Comparison of ENCODE assay signal across 10 cellular contexts in the genomic region with DNA sequence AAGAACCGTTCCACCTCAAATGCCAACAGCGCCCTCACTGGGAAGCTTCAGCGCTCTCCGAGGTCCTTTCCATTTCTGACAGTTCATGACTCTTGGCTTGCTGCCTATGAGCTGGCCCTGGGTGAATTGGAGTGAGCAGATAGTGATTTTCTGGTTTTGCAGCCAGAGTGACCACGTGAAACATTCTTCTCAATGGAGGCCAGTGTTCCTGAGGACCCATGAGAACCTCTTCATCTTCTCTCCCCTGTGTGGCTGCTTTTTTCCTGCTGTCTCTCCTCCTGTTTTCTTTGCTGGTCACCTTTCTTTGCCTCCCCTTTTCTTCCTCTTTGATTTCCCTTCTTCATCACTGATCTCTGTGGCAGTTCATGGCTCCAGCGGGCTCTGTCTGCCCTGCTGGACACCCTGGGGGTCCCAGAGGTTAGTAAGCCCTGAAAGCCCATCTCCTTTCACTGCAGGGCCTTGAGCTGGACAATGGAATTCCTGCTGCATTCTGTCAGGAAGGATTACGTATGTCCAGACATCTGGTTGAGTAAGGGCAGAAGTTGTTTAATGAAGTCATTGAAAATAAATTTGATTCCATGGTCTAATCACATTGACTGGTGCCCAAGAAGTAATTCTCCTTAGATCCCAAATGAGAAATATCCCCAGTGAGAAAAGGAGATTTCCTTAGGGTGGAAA. TPM values are rescaled to one million over a fixed set of nuclear protein-coding genes. Genes with fewer than 3 reads are reported as not detected.
DNase-seq lines count a peak whose midpoint lies in the region; ATAC-seq and TF ChIP-seq lines count a peak whose summit lies in the region.
"Had no signal": no experiment of that assay in that cellular context is flagged by ENCODE, and none has a peak within 500 bp of the region (broad histone marks: within the 10 kb centered on the region; RNA-seq: fewer than 3 reads in every experiment).

No MANE protein-coding gene starts in this region.

- no peak overlapping the region for H2AFZ ChIP-seq in H9 (ENCODE audit: low read length)

- no peaks in the 10 kb centered on the region; the same call in 1 of the 2 replicates for H3K27me3 Mint-ChIP-seq in H9 (ENCODE audit: low read depth)

- H4K91ac ChIP-seq in H9 (ENCODE audit: insufficient read length, low read depth, low read length), result no peak overlapping the region

- no peaks in the 10 kb centered on the region for H3K79me1 ChIP-seq in H9 (ENCODE audit: insufficient read depth, low read depth, low read length, poor library complexity, severe bottlenecking)

- no peak overlapping the region for H4K5ac ChIP-seq in H9 (ENCODE audit: insufficient read length, low read depth, low read length)

- H2AK5ac ChIP-seq in H9 (ENCODE audit: insufficient read length, low read length), result no peak overlapping the region

- in situ Hi-C loops in brain microvascular endothelial cell (cut with HindIII; ENCODE audit: low pct_ligation_motif_present, low sequenced_read_pairs), result no loop called here

- no peaks in the 10 kb centered on the region for H4K20me1 ChIP-seq in H9 (ENCODE audit: control insufficient read depth, insufficient read depth, insufficient read length)

- H2BK5ac ChIP-seq in H9 (ENCODE audit: insufficient read length, low read length), result no peak overlapping the region

- no peak overlapping the region for H3K14ac ChIP-seq in H9 (ENCODE audit: insufficient read depth, low read length)

- H3K27me3 ChIP-seq in H9 (ENCODE audit: insufficient read depth, low read length), result no peaks in the 10 kb centered on the region
- H3K27me3 ChIP-seq in brain microvascular endothelial cell (replicated peaks), result no peaks in the 10 kb centered on the region
- H3K27me3 ChIP-seq: breast epithelium had no signal

- H3K56ac ChIP-seq in H9 (ENCODE audit: insufficient read length, low read depth, low read length), result no peak overlapping the region

- H2BK15ac ChIP-seq in H9 (ENCODE audit: low read depth, low read length), result no peak overlapping the region

- H2BK20ac ChIP-seq in H9 (ENCODE audit: low read depth, low read length, poor library complexity, severe bottlenecking), result no peak overlapping the region

- H3K9me3 Mint-ChIP-seq in H9, result no peaks in the 10 kb centered on the region

- H3K4ac ChIP-seq in H9 (ENCODE audit: low read depth, low read length), result no peak overlapping the region

- H3K9ac ChIP-seq in H9 (ENCODE audit: extremely low read depth, insufficient read length, low read length), result no peak overlapping the region

- H3K4me1 Mint-ChIP-seq in H9, result peaks cover 47 to 51% of the 10 kb centered on the region in 2 experiments

- no peak overlapping the region; a peak in 1 of 5 replicates for H3K4me3 Mint-ChIP-seq in H9

- H2BK120ac ChIP-seq in H9 (ENCODE audit: low read depth, low read length, poor library complexity, severe bottlenecking), result no peak overlapping the region

- WGBS in H9 (ENCODE audit: extremely low coverage, insufficient read length, low lambda C conversion rate), result no CpG with 5 or more reads among the region's 7 CpGs

- no peaks in the 10 kb centered on the region for H3K23me2 ChIP-seq in H9 (ENCODE audit: insufficient read length, low read depth, low read length, poor library complexity, severe bottlenecking)

- H2BK12ac ChIP-seq in H9 (ENCODE audit: insufficient read length, low read depth, low read length), result no peak overlapping the region

- H3K4me1 ChIP-seq in H9 (ENCODE audit: insufficient read depth, low read length), result peaks cover 7% of the 10 kb centered on the region; the same call in 1 of the 2 replicates
- H3K4me1 ChIP-seq: breast epithelium had no signal

- TF ChIP-seq CTCF in H9 (conservative IDR thresholded peaks at IDR 0.05) (peak; percentile 52), brain microvascular endothelial cell (IDR thresholded peaks at IDR 0.05; ENCODE audit: low read depth, low read length, missing control alignments) (peak; percentile 16)

- ATAC-seq in GM21447 (IDR thresholded peaks at IDR 0.05; ENCODE audit: unreplicated experiment), result no peak

- H3K36me3 Mint-ChIP-seq in H9 (ENCODE audit: insufficient read depth in 1 of 3, low read depth in 3 of 3), result peaks cover 61 to 98% (median 64%) of the 10 kb centered on the region in 3 experiments

- no peaks in the 10 kb centered on the region for H3K9me3 ChIP-seq in H9 (ENCODE audit: control insufficient read depth, low read depth, low read length)
- H3K9me3 ChIP-seq: breast epithelium had no signal

- H3K79me2 ChIP-seq in H9 (ENCODE audit: insufficient read depth, low read length), result no peaks in the 10 kb centered on the region

- H3K4me3 ChIP-seq in brain microvascular endothelial cell (ENCODE audit: low read depth, low read length), result no peak overlapping the region
- H3K4me3 ChIP-seq: breast epithelium had no signal

- no peak overlapping the region for H4K8ac ChIP-seq in H9 (replicated peaks; ENCODE audit: insufficient read length, low read depth, low read length)

- no peaks in the 10 kb centered on the region for H3K36me3 ChIP-seq in brain microvascular endothelial cell (replicated peaks)
- H3K36me3 ChIP-seq: breast epithelium had no signal

- DNase-seq in AG20443 (ENCODE audit: low spot score), result peak; percentile 40
- peak; percentile 55 for DNase-seq in H9
- DNase-seq in brain microvascular endothelial cell, result peak; percentile 29
- DNase-seq in kidney glomerular epithelial cell (lab: John Stamatoyannopoulos, UW), result peak; percentile 10
- DNase-seq in cerebellar nuclear complex (lab: John Stamatoyannopoulos, UW), result no peak
- DNase-seq in OCI-M2 (lab: John Stamatoyannopoulos, UW; ENCODE audit: unreplicated experiment), result no peak
- DNase-seq in activated effector memory CD4-positive, alpha-beta T cell treated with Interleukin-2 at 50 U/mL for 16 hours, result no peak
- DNase-seq: SIG-M5 had no signal

- H3K18ac ChIP-seq in H9 (ENCODE audit: insufficient read length, low read depth, low read length), result no peak overlapping the region

- no peak overlapping the region for H3T11ph ChIP-seq in H9 (ENCODE audit: low read length)

- H3K23ac ChIP-seq in H9 (ENCODE audit: insufficient read length, low read depth, low read length), result no peak overlapping the region

- H3K27ac ChIP-seq in H9 (ENCODE audit: insufficient read length, low read depth, low read length), result no peak overlapping the region
- H3K27ac ChIP-seq in brain microvascular endothelial cell, result no peak overlapping the region

- no peak overlapping the region for H3K4me2 ChIP-seq in H9 (ENCODE audit: insufficient read depth, insufficient read length, low read length)

- H3K27ac Mint-ChIP-seq in H9, result peak overlapping the region; percentile 50 to 81 (median 65); a peak in 4 of 7 replicates

RNA-seq across cellular contexts. Expression of a gene that starts 29.9 kb away (rescaled TPM):
- total RNA-seq in H9 (2021), result 76.1 and 79.5 TPM in 2 replicates

RNA-seq across cellular contexts. Expression of a gene that starts 35.4 kb away (rescaled TPM):
- total RNA-seq in H9 (2021), result 42.4 and 47.8 TPM in 2 replicates

Comparison
In these comparisons a context has a peak if more than half of its experiments do, and no peak if none do; other contexts are left out.
1. DNase-seq: peak in AG20443 (single experiment), H9 (single experiment), brain microvascular endothelial cell (single experiment) and kidney glomerular epithelial cell (single experiment); none in cerebellar nuclear complex (0 of 2), OCI-M2 (single experiment) and activated effector memory CD4-positive, alpha-beta T cell treated with Interleukin-2 at 50 U/mL for 16 hours (single experiment).